9 cellular contexts compared by ENCODE assay signal in the genomic region with DNA sequence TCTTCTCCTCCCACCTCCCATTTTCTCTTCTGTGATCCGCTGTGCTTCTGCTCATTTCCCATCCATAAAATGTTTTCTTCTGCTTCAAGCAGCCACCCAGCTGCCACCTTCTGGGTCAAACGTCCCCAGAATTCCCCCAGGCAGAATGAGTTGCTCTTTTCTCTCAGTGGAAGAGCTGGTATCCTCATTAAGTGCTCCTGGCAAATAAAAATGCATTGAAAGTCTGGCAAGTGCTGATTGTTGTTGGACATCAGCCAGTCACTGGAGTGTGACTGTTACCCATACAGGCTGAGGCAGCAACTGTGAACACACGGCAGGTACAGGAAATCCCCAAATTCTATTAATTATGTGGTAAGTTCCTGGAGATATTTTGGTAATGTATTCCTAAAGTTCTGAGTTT. TPM values are rescaled to one million over a fixed set of nuclear protein-coding genes. Genes with fewer than 3 reads are reported as not detected.
A peak's percentile ranks its signal among the peaks of the same experiment; 100 is the strongest.
DNase-seq lines count a peak whose midpoint lies in the region; ATAC-seq, FAIRE-seq and TF ChIP-seq lines count a peak whose summit lies in the region.
"Had no signal": no experiment of that assay in that cellular context is flagged by ENCODE, and none has a peak within 500 bp of the region (broad histone marks: within the 10 kb centered on the region; RNA-seq: fewer than 3 reads in every experiment).

No MANE protein-coding gene starts in this region.

- no peaks in the 10 kb centered on the region for H3K4me1 Mint-ChIP-seq in activated T-helper 2 cell treated with anti-CD3 and anti-CD28 coated beads, Interferon-gamma antibody, Interleukin-2, Interleukin-4, amounts not matched to agents 10 μg/mL and 5 μg/mL and 100 μg/mL, durations not matched to agents 14 hours and 24 hours and 36 hours (ENCODE audit: low read depth)

- H2AFZ ChIP-seq in hepatocyte, result no peak overlapping the region

- H3K4me1 ChIP-seq in pancreas (no peaks in the 10 kb centered on the region), hepatocyte (ENCODE audit: insufficient read depth) (no peaks in the 10 kb centered on the region)

- ATAC-seq in pancreas, result peak in 3 of 4 donors; percentile 68 to 73 (median 72)
- ATAC-seq in GM18909 (IDR thresholded peaks at IDR 0.05; ENCODE audit: poor library complexity, unreplicated experiment), result no peak

- no peaks in the 10 kb centered on the region for H3K9me3 ChIP-seq in pancreas
- no peaks in the 10 kb centered on the region for H3K9me3 ChIP-seq in hepatocyte (ENCODE audit: low read depth)

- no peaks in the 10 kb centered on the region for H4K20me1 ChIP-seq in hepatocyte (ENCODE audit: insufficient read depth, poor library complexity, severe bottlenecking)

- peak; percentile 70 for DNase-seq in EH (ENCODE audit: low read depth)
- DNase-seq in NCI-H345 (lab: John Stamatoyannopoulos, UW), result peak; percentile 61
- DNase-seq in cerebellum (ENCODE audit: low spot score), result peak; percentile 57
- DNase-seq in pancreas, result peak in 2 of 6 donors; percentile 16
- no peak for DNase-seq in hepatocyte (ENCODE audit: low spot score)
- DNase-seq in activated T-helper 2 cell treated with anti-CD3 and anti-CD28 coated beads, Interferon-gamma antibody, Interleukin-2, Interleukin-4, amounts not matched to agents 10 μg/mL and 5 μg/mL and 100 μg/mL, durations not matched to agents 14 hours and 24 hours and 36 hours (ENCODE audit: low spot score), result no peak
- no peak for DNase-seq in central memory CD4-positive, alpha-beta T cell

- H3K4me3 ChIP-seq in pancreas (no peak overlapping the region), hepatocyte (no peak overlapping the region)

- H3K27me3 ChIP-seq in pancreas (no peaks in the 10 kb centered on the region), hepatocyte (no peaks in the 10 kb centered on the region)

- no peaks in the 10 kb centered on the region for H3K27me3 Mint-ChIP-seq in activated T-helper 2 cell treated with anti-CD3 and anti-CD28 coated beads, Interferon-gamma antibody, Interleukin-2, Interleukin-4, amounts not matched to agents 10 μg/mL and 5 μg/mL and 100 μg/mL, durations not matched to agents 14 hours and 24 hours and 36 hours (ENCODE audit: low read depth)

- H3K9me3 Mint-ChIP-seq in activated T-helper 2 cell treated with anti-CD3 and anti-CD28 coated beads, Interferon-gamma antibody, Interleukin-2, Interleukin-4, amounts not matched to agents 10 μg/mL and 5 μg/mL and 100 μg/mL, durations not matched to agents 14 hours and 24 hours and 36 hours, result no peaks in the 10 kb centered on the region

- no peak for FAIRE-seq in pancreas (lab: Jason Lieb, UNC)

- H3K27ac Mint-ChIP-seq in activated T-helper 2 cell treated with anti-CD3 and anti-CD28 coated beads, Interferon-gamma antibody, Interleukin-2, Interleukin-4, amounts not matched to agents 10 μg/mL and 5 μg/mL and 100 μg/mL, durations not matched to agents 14 hours and 24 hours and 36 hours, result no peak overlapping the region

- H3K9me2 ChIP-seq in hepatocyte (replicated peaks; ENCODE audit: insufficient read depth), result no peaks in the 10 kb centered on the region

- H3K27ac ChIP-seq in pancreas (no peak overlapping the region), hepatocyte (no peak overlapping the region)

- H3K4me2 ChIP-seq in hepatocyte, result no peak overlapping the region

- TF ChIP-seq CTCF in pancreas (IDR thresholded peaks at IDR 0.05), result no peak
- no peak for TF ChIP-seq CTCF in hepatocyte (IDR thresholded peaks at IDR 0.05; ENCODE audit: poor library complexity)

- intact Hi-C loops in pancreas (cut with DNase I), result no loop called here
- intact Hi-C loops in activated T-helper 2 cell treated with anti-CD3 and anti-CD28 coated beads, Interferon-gamma antibody, Interleukin-2, Interleukin-4, amounts not matched to agents 10 μg/mL and 5 μg/mL and 100 μg/mL, durations not matched to agents 14 hours and 24 hours and 36 hours (cut with micrococcal nuclease), result no loop called here

- 33 to 41% methylated on average over 3 of the region's 3 CpGs for WGBS in pancreas, 2 donors
- WGBS in hepatocyte (ENCODE audit: low lambda C conversion rate, missing lambda C conversion rate), result 63% methylated on average over 3 of the region's 3 CpGs

- no peaks in the 10 kb centered on the region for H3K36me3 ChIP-seq in pancreas
- no peaks in the 10 kb centered on the region for H3K36me3 ChIP-seq in hepatocyte (replicated peaks; ENCODE audit: insufficient read depth, low read depth)

- H3K4me3 Mint-ChIP-seq in activated T-helper 2 cell treated with anti-CD3 and anti-CD28 coated beads, Interferon-gamma antibody, Interleukin-2, Interleukin-4, amounts not matched to agents 10 μg/mL and 5 μg/mL and 100 μg/mL, durations not matched to agents 14 hours and 24 hours and 36 hours (ENCODE audit: low read depth), result no peak overlapping the region

- no peaks in the 10 kb centered on the region for H3K36me3 Mint-ChIP-seq in activated T-helper 2 cell treated with anti-CD3 and anti-CD28 coated beads, Interferon-gamma antibody, Interleukin-2, Interleukin-4, amounts not matched to agents 10 μg/mL and 5 μg/mL and 100 μg/mL, durations not matched to agents 14 hours and 24 hours and 36 hours (ENCODE audit: low read depth)

- H3K79me2 ChIP-seq in hepatocyte, result no peaks in the 10 kb centered on the region

RNA-seq across cellular contexts. Expression of gene LIMCH1, which starts 52.6 kb away (rescaled TPM):
- total RNA-seq in cerebellum (50.8 TPM), pancreas (10 to 100 TPM in 3 of 6 donors, 1 to 10 TPM in 3; 8.8 to 20.7 (median 11.8) TPM), hepatocyte (13.3 and 16.3 TPM in 2 replicates)
- polyA plus RNA-seq in pancreas (10 to 100 TPM in 1 of 2 donors, 1 to 10 TPM in 1; 5.5 to 12.0 TPM), hepatocyte (10.6 and 15.5 TPM in 2 replicates)
- not detected in 2 replicates for total RNA-seq in activated T-helper 2 cell treated with anti-CD3 and anti-CD28 coated beads, Interferon-gamma antibody, Interleukin-2, Interleukin-4, amounts not matched to agents 10 μg/mL and 5 μg/mL and 100 μg/mL, durations not matched to agents 14 hours and 24 hours and 36 hours
- total RNA-seq: activated CD8-positive, alpha-beta memory T cell treated with anti-CD3 and anti-CD28 coated beads for 36 hours had no signal

Comparison
In these comparisons a context has a peak if more than half of its experiments do, and no peak if none do; other contexts are left out.
1. DNase-seq: peak in EH (single experiment), NCI-H345 (single experiment) and cerebellum (single experiment); none in hepatocyte (single experiment), activated T-helper 2 cell treated with anti-CD3 and anti-CD28 coated beads, Interferon-gamma antibody, Interleukin-2, Interleukin-4, amounts not matched to agents 10 μg/mL and 5 μg/mL and 100 μg/mL, durations not matched to agents 14 hours and 24 hours and 36 hours (single experiment) and central memory CD4-positive, alpha-beta T cell (single experiment).